In the genomic region with DNA sequence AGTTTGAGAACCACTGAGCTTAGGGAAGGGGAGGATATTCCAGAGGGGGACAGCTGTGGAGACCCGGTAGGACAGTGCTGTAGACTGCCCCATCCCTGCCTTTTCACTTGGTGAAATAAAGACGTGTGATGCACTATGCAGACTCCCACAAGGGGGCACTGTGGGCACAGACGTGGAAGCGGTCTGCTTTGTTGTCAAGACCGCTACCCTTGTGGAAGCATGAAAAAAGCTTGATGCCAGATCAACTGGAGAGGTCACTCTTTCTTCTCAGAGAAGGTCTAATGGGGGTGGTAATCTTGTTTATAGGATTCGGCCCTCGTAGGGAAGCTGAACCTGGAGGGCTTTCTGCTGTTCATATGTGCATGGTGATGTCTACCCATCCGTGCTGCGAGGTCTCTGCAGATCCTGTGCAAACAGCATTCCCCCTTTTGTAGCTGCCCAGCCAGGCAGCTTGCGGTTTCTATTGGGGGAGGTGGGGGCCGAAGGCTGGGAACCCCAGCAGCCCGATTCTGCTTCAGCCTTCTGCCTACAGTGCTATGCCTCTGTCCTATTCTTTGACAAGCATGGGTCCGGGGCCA, we compare ENCODE assay signal across 8 cellular contexts. TPM values are rescaled to one million over a fixed set of nuclear protein-coding genes. Genes with fewer than 3 reads are reported as not detected.
DNase-seq lines count a peak whose midpoint lies in the region; ATAC-seq and TF ChIP-seq lines count a peak whose summit lies in the region.

No MANE protein-coding gene starts in this region.

- no CpG with 5 or more reads among the region's 13 CpGs for WGBS in trophoblast cell (ENCODE audit: extremely low coverage, insufficient coverage, insufficient read length)
- 20% methylated on average over 12 to 13 of the region's 13 CpGs for WGBS in upper lobe of left lung, 2 donors

- peak overlapping the region; percentile 15 for H2BK120ac ChIP-seq in trophoblast cell (ENCODE audit: insufficient read depth, low read length, poor library complexity)

- H3K4ac ChIP-seq in trophoblast cell (ENCODE audit: low read depth, low read length), result no peak overlapping the region

- H3K36me3 ChIP-seq in MG63 (peaks cover 19% of the 10 kb centered on the region), trophoblast cell (ENCODE audit: control insufficient read depth in 1 of 2, insufficient read depth in 2 of 2, low read length in 2 of 2) (peaks cover 0 to 6% of the 10 kb centered on the region in 2 experiments), upper lobe of left lung (peaks cover 0 to 10% (median 2%) of the 10 kb centered on the region in 4 donors)

- H4K12ac ChIP-seq in trophoblast cell (ENCODE audit: low read depth, low read length), result no peak overlapping the region

- H2BK5ac ChIP-seq in trophoblast cell (ENCODE audit: low read depth, low read length, poor library complexity), result peak overlapping the region; percentile 14

- H4K8ac ChIP-seq in trophoblast cell (ENCODE audit: low read depth, low read length), result peak overlapping the region; percentile 30

- peak overlapping the region; percentile 69 for H4K91ac ChIP-seq in trophoblast cell (ENCODE audit: low read depth, low read length)

- DNase-seq in MG63 (peak; percentile 71), SK-N-DZ (ENCODE audit: low spot score) (peak; percentile 92), globus pallidus (ENCODE audit: low spot score) (peak; percentile 87), trophoblast cell (peak; percentile 48 to 82), upper lobe of left lung (peak in 1 of 2 donors; percentile 86)
- DNase-seq in activated naive CD4-positive, alpha-beta T cell treated with Interleukin-2 at 50 U/mL for 16 hours, result peak; percentile 81

- H3K14ac ChIP-seq in trophoblast cell (ENCODE audit: low read length), result no peak overlapping the region

- TF ChIP-seq EP300 in upper lobe of left lung (IDR thresholded peaks at IDR 0.05), result no peak

- H3K4me1 ChIP-seq in trophoblast cell (ENCODE audit: control insufficient read depth in 1 of 2, insufficient read depth in 2 of 2, low read length in 2 of 2), result peaks cover 0 to 4% of the 10 kb centered on the region in 2 experiments
- peaks cover 0 to 11% (median 4%) of the 10 kb centered on the region in 4 donors for H3K4me1 ChIP-seq in upper lobe of left lung

- no peak overlapping the region for H3K4me2 ChIP-seq in trophoblast cell (ENCODE audit: low read length)

- TF ChIP-seq CTCF in C4-2B (conservative IDR thresholded peaks at IDR 0.05), result peak; percentile 94
- TF ChIP-seq CTCF in upper lobe of left lung (IDR thresholded peaks at IDR 0.05), result peak; percentile 76 to 89 (median 85)

- H3K9me3 ChIP-seq in MG63 (no peaks in the 10 kb centered on the region), trophoblast cell (ENCODE audit: insufficient read depth, low read depth, low read length) (no peaks in the 10 kb centered on the region), upper lobe of left lung (no peaks in the 10 kb centered on the region)

- H2AFZ ChIP-seq in trophoblast cell (ENCODE audit: insufficient read depth, low read length, poor library complexity), result no peak overlapping the region

- H3K4me3 ChIP-seq in MG63 (no peak overlapping the region), trophoblast cell (ENCODE audit: low read depth, low read length) (no peak overlapping the region), upper lobe of left lung (no peak overlapping the region)

- H3K27me3 ChIP-seq in MG63 (no peaks in the 10 kb centered on the region), trophoblast cell (ENCODE audit: insufficient read depth, low read length) (no peaks in the 10 kb centered on the region), upper lobe of left lung (no peaks in the 10 kb centered on the region)

- H3K27ac ChIP-seq in C4-2B (peak overlapping the region; percentile 55), trophoblast cell (ENCODE audit: low read depth, low read length) (no peak overlapping the region), upper lobe of left lung (no peak overlapping the region)

- no peak overlapping the region for H3K23ac ChIP-seq in trophoblast cell (ENCODE audit: low read length)

- no peaks in the 10 kb centered on the region for H3K79me2 ChIP-seq in trophoblast cell (ENCODE audit: control insufficient read depth, insufficient read depth, low read length, poor library complexity)

- no peak for TF ChIP-seq POLR2A in upper lobe of left lung (IDR thresholded peaks at IDR 0.05)

- peaks cover 2% of the 10 kb centered on the region for H3K79me1 ChIP-seq in trophoblast cell (ENCODE audit: low read length)

- ATAC-seq in GM19468 (IDR thresholded peaks at IDR 0.05; ENCODE audit: extremely low read depth, unreplicated experiment) (peak; percentile 38), upper lobe of left lung (ENCODE audit: low FRiP score in 2 of 2) (peak; percentile 89 to 90)

- no peak overlapping the region for H3K18ac ChIP-seq in trophoblast cell (ENCODE audit: low read length)

- peak overlapping the region; percentile 16 for H2BK12ac ChIP-seq in trophoblast cell (ENCODE audit: low read length)

- H2AK5ac ChIP-seq in trophoblast cell (ENCODE audit: low read length), result no peak overlapping the region

- no peak overlapping the region for H3K9ac ChIP-seq in trophoblast cell (ENCODE audit: low read length)

RNA-seq across cellular contexts. Expression of gene RPS24, which starts 13.7 kb away (rescaled TPM):
- total RNA-seq in MG63 (2014; rRNA removed; shearing (Covaris generic); ENCODE audit: low replicate concordance), result 3,994 and 5,871 TPM in 2 replicates
- 6,363 and 6,437 TPM in 2 replicates for polyA plus RNA-seq in SK-N-DZ (2014; cell fraction: cytosol; rRNA removed)
- polyA plus RNA-seq in SK-N-DZ (2014; cell fraction: nucleus; rRNA removed), result 4,094 and 5,696 TPM in 2 replicates
- polyA plus RNA-seq in trophoblast cell (2013), result 3,499 and 3,574 TPM in 2 replicates
- 1,000 to 10,000 TPM in 3 of 6 donors, 100 to 1,000 TPM in 3; 960 to 2,499 (median 1,242) TPM for total RNA-seq in upper lobe of left lung

RNA-seq across cellular contexts. Expression of gene POLR3A, which starts 18.1 kb away (rescaled TPM):
- 12.9 and 21.8 TPM in 2 replicates for total RNA-seq in MG63 (2014; rRNA removed; shearing (Covaris generic); ENCODE audit: low replicate concordance)
- 9.3 and 10.5 TPM in 2 replicates for polyA plus RNA-seq in SK-N-DZ (2014; cell fraction: cytosol; rRNA removed)
- 8.3 and 15.0 TPM in 2 replicates for polyA plus RNA-seq in SK-N-DZ (2014; cell fraction: nucleus; rRNA removed)
- 10.5 and 10.7 TPM in 2 replicates for polyA plus RNA-seq in trophoblast cell (2013)
- total RNA-seq in upper lobe of left lung, result 10 to 100 TPM; 10.5 to 18.9 (median 11.0) TPM
